ENCODE assay signal across 8 cellular contexts in the genomic region with DNA sequence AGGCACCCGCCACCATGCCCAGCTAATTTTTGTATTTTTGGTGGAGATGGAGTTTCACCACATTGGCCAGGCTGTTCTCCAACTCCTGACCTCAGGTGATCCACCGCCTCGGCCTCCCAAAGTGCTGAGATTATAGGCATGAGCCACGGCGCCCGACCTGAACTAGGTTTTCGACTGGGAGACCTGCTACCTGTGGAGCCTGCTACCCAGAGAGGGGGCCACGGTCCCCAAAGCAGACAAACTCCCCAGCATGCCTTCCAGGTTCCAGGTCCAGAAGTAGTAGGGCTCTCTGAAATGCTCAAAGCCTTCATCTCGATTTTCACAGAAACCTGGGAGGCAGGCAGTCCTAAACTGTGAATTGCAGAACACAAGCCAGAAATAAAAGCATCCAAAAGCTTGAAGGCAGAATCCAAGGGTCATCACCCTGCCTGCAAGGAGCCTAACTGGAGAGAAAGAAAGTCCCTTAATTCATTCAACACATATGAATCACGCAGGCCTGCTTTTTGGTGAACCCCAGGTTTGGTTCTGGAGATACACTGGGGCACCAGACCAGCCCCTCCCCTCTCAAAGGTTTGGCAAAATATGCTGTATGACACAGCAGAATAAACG. TPM values are rescaled to one million over a fixed set of nuclear protein-coding genes. Genes with fewer than 3 reads are reported as not detected.
A peak's percentile ranks its signal among the peaks of the same experiment; 100 is the strongest.
DNase-seq lines count a peak whose midpoint lies in the region; ATAC-seq and TF ChIP-seq lines count a peak whose summit lies in the region.

No MANE protein-coding gene starts in this region.

- H3K4me1 ChIP-seq in A673 (ENCODE audit: insufficient read depth, low read length, poor library complexity, severe bottlenecking), result peaks cover 17% of the 10 kb centered on the region
- H3K4me1 ChIP-seq in MM.1S (ENCODE audit: low read length), result peaks cover 56% of the 10 kb centered on the region
- peaks cover 20% of the 10 kb centered on the region for H3K4me1 ChIP-seq in colonic mucosa
- H3K4me1 ChIP-seq in naive thymus-derived CD4-positive, alpha-beta T cell (ENCODE audit: control insufficient read depth in 2 of 2, insufficient read depth in 2 of 2, low read length in 2 of 2), result peaks cover 48 to 51% of the 10 kb centered on the region in 2 donors

- H3K27ac ChIP-seq in A673 (ENCODE audit: low read depth, low read length, poor library complexity, severe bottlenecking), result peak overlapping the region; percentile 59
- peak overlapping the region; percentile 99 for H3K27ac ChIP-seq in MM.1S (ENCODE audit: low read length)
- H3K27ac ChIP-seq in colonic mucosa, result peak overlapping the region; percentile 91
- peak overlapping the region; percentile 99 for H3K27ac ChIP-seq in naive thymus-derived CD4-positive, alpha-beta T cell (ENCODE audit: low read depth, low read length)

- CTCF ChIA-PET in A673 (lab: Charles Lee), result interaction anchor here (0.7 kb wide), 1 partner anchor 127 kb away, joined by 9 read pairs; no protein-coding TSS in a partner anchor
- CTCF ChIA-PET in naive thymus-derived CD4-positive, alpha-beta T cell (lab: Charles Lee), result interaction anchor here (1.2 to 8.4 kb wide), 8 partner anchors 28 to 109 kb away, joined by 3 to 243 read pairs (median 7); no protein-coding TSS in a partner anchor

- H3K27me3 Mint-ChIP-seq in naive thymus-derived CD4-positive, alpha-beta T cell, result no peaks in the 10 kb centered on the region

- peaks cover 45% of the 10 kb centered on the region for H3F3A ChIP-seq in MM.1S (ENCODE audit: insufficient read depth, low read length)

- peak overlapping the region; percentile 86 to 99 (median 94) for H3K4me3 Mint-ChIP-seq in naive thymus-derived CD4-positive, alpha-beta T cell

- H3K4me3 ChIP-seq in A673 (ENCODE audit: low read depth, low read length, poor library complexity, severe bottlenecking) (peak overlapping the region; percentile 70), MM.1S (ENCODE audit: low read length) (peak overlapping the region; percentile 89), colonic mucosa (peak overlapping the region; percentile 41)
- H3K4me3 ChIP-seq in naive thymus-derived CD4-positive, alpha-beta T cell (ENCODE audit: low read length), result peak overlapping the region; percentile 91

- H3K27ac Mint-ChIP-seq in naive thymus-derived CD4-positive, alpha-beta T cell, result peak overlapping the region; percentile 90 to 99 (median 96)

- no peak for ATAC-seq in naive thymus-derived CD4-positive, alpha-beta T cell
- no peak for ATAC-seq in HG03196 (IDR thresholded peaks at IDR 0.05; ENCODE audit: unreplicated experiment)

- no peaks in the 10 kb centered on the region for H3K9me2 ChIP-seq in MM.1S (replicated peaks; ENCODE audit: insufficient read depth, low read length)

- no peak for TF ChIP-seq CTCF in A673 (conservative IDR thresholded peaks at IDR 0.05; ENCODE audit: low read depth, low read length)
- no peak for TF ChIP-seq CTCF in MM.1S (IDR thresholded peaks at IDR 0.05; ENCODE audit: low read length)
- no peak for TF ChIP-seq CTCF in colonic mucosa (IDR thresholded peaks at IDR 0.05)

- H3K9me3 Mint-ChIP-seq in naive thymus-derived CD4-positive, alpha-beta T cell, result peaks cover 0 to 2% (median 0%) of the 10 kb centered on the region in 11 donors

- intact Hi-C loops in A673 (cut with micrococcal nuclease; ENCODE audit: unreplicated experiment) (loop anchor here (10.0 kb wide), 1 partner anchor 310 kb away; no protein-coding TSS in a partner anchor), colonic mucosa (cut with DNase I) (no loop called here)
- intact Hi-C loops in naive thymus-derived CD4-positive, alpha-beta T cell (cut with micrococcal nuclease), result loop anchor here (5.0 to 10.0 kb wide), 8 partner anchors 200 to 1880 kb away; a partner anchor contains a TSS

- H4K20me1 ChIP-seq in MM.1S (ENCODE audit: insufficient read depth, low read length), result no peaks in the 10 kb centered on the region

- H3K27me3 ChIP-seq in A673 (replicated peaks; ENCODE audit: insufficient read depth, low read depth, low read length, poor library complexity), result no peaks in the 10 kb centered on the region
- no peaks in the 10 kb centered on the region for H3K27me3 ChIP-seq in MM.1S (replicated peaks; ENCODE audit: insufficient read depth, low read length)
- no peaks in the 10 kb centered on the region for H3K27me3 ChIP-seq in colonic mucosa
- no peaks in the 10 kb centered on the region for H3K27me3 ChIP-seq in naive thymus-derived CD4-positive, alpha-beta T cell (ENCODE audit: control insufficient read depth in 2 of 2, insufficient read depth in 2 of 2, low read length in 2 of 2)

- H3K9ac ChIP-seq in MM.1S (ENCODE audit: low read length) (peak overlapping the region; percentile 90), colonic mucosa (ENCODE audit: low read depth in 2 of 2, low read length in 2 of 2) (peak overlapping the region; percentile 77 to 95)

- 0 out of 2 replicates have a peak overlapping the region, but pooled peaks have one; percentile 0 for H2AFZ ChIP-seq in MM.1S (ENCODE audit: low read length)

- peaks cover 43% of the 10 kb centered on the region for H3K79me2 ChIP-seq in MM.1S (ENCODE audit: low read length)

- H3K36me3 Mint-ChIP-seq in naive thymus-derived CD4-positive, alpha-beta T cell, result peaks cover 0 to 2% (median 0%) of the 10 kb centered on the region in 5 donors

- POLR2A ChIA-PET in A673 (lab: Charles Lee; ENCODE audit: low non-redundant PET), result no interaction called here
- POLR2A ChIA-PET in naive thymus-derived CD4-positive, alpha-beta T cell (lab: Charles Lee), result interaction anchor here (1.2 to 17.6 kb wide), 15 partner anchors 8 to 108 kb away, joined by 3 to 268 read pairs (median 28); a partner anchor contains a TSS

- peaks cover 36 to 74% (median 65%) of the 10 kb centered on the region in 7 donors for H3K4me1 Mint-ChIP-seq in naive thymus-derived CD4-positive, alpha-beta T cell

- BruUV-seq in A673 (replicated peaks; lab: Mats Ljungman, UMichigan), result no TSS peak

- no peaks in the 10 kb centered on the region for H3K36me3 ChIP-seq in A673 (ENCODE audit: insufficient read depth, low read length, poor library complexity, severe bottlenecking)
- H3K36me3 ChIP-seq in MM.1S (replicated peaks; ENCODE audit: insufficient read depth, low read length), result no peaks in the 10 kb centered on the region
- H3K36me3 ChIP-seq in colonic mucosa, result no peaks in the 10 kb centered on the region
- H3K36me3 ChIP-seq in naive thymus-derived CD4-positive, alpha-beta T cell (ENCODE audit: control insufficient read depth in 2 of 3, insufficient read depth in 3 of 3, low read length in 3 of 3), result peaks cover 0 to 3% (median 0%) of the 10 kb centered on the region in 3 experiments

- H3K4me2 ChIP-seq in MM.1S (ENCODE audit: low read depth, low read length), result peak overlapping the region; percentile 97

- H3K9me3 ChIP-seq in A673 (ENCODE audit: low read depth, low read length, poor library complexity, severe bottlenecking) (no peaks in the 10 kb centered on the region), MM.1S (replicated peaks; ENCODE audit: insufficient read depth, low read length) (no peaks in the 10 kb centered on the region), colonic mucosa (no peaks in the 10 kb centered on the region)
- no peaks in the 10 kb centered on the region for H3K9me3 ChIP-seq in naive thymus-derived CD4-positive, alpha-beta T cell (ENCODE audit: control insufficient read depth in 2 of 3, low read length in 3 of 3)

- DNase-seq in A673 (ENCODE audit: low spot score) (no peak), MM.1S (no peak), colonic mucosa (no peak), ecto neural progenitor cell (ENCODE audit: low spot score) (no peak), DMS 273 treated with DMSO at 0.1 percent for 48 hours (lab: John Stamatoyannopoulos, UW) (no peak), DMS153 (lab: John Stamatoyannopoulos, UW) (no peak)
- DNase-seq in naive thymus-derived CD4-positive, alpha-beta T cell, result peak in 4 of 9 donors; percentile 4 to 59 (median 18)

RNA-seq across cellular contexts. Expression of a gene that starts 4.6 kb away (rescaled TPM):
- 5.7 and 6.9 TPM in 2 replicates for total RNA-seq in A673 (2021)
- total RNA-seq in colonic mucosa, result 10 to 100 TPM; 59.7 to 87.8 TPM
- total RNA-seq in naive thymus-derived CD4-positive, alpha-beta T cell, result 100 to 1,000 TPM; 118 to 632 (median 549) TPM
- 100 to 1,000 TPM; 148 to 174 TPM for polyA plus RNA-seq in naive thymus-derived CD4-positive, alpha-beta T cell

RNA-seq across cellular contexts. Expression of a gene that starts 48.2 kb away (rescaled TPM):
- total RNA-seq in A673 (2021) (not detected in 2 replicates), colonic mucosa (not detected)
- 1 to 10 TPM in 1 of 5 experiments, not detected in 4; 1.2 TPM for total RNA-seq in naive thymus-derived CD4-positive, alpha-beta T cell
- polyA plus RNA-seq in naive thymus-derived CD4-positive, alpha-beta T cell, result not detected

Comparison
In these comparisons a context has a peak if more than half of its experiments do, and no peak if none do; other contexts are left out.
1. H3K4me3 ChIP-seq: peak in every context shown above with its lines; median percentile 91 in naive thymus-derived CD4-positive, alpha-beta T cell; 89 in MM.1S; 70 in A673; 41 in colonic mucosa.